Comparison of ENCODE assay signal across 9 cellular contexts in genomic region chr1:18901147-18901951, GRCh38. TPM values are rescaled to one million over a fixed set of nuclear protein-coding genes. Genes with fewer than 3 reads are reported as not detected.
DNase-seq lines count a peak whose midpoint lies in the region; TF ChIP-seq lines count a peak whose summit lies in the region.
"Had no signal": no experiment of that assay in that cellular context is flagged by ENCODE, and none has a peak within 500 bp of the region (broad histone marks: within the 10 kb centered on the region; RNA-seq: fewer than 3 reads in every experiment).

No MANE protein-coding gene starts in this region.

- H3K4me3 ChIP-seq in MM.1S (ENCODE audit: low read length) (peak overlapping the region; percentile 92), ectodermal cell (ENCODE audit: insufficient read depth, low read depth, low read length) (peak overlapping the region; percentile 87), neural cell (ENCODE audit: low read length) (peak overlapping the region; percentile 86)

- H3K27ac ChIP-seq in C4-2B (peak overlapping the region; percentile 82), MM.1S (ENCODE audit: low read length) (no peak overlapping the region), ectodermal cell (ENCODE audit: insufficient read depth, low read depth, low read length, poor library complexity, severe bottlenecking) (no peak overlapping the region), neural cell (ENCODE audit: low read length) (no peak overlapping the region)

- DNase-seq in MM.1S (no peak), HUDEP-2 (lab: John Stamatoyannopoulos, UW; ENCODE audit: unreplicated experiment in 76 of 76) (no peak), ecto neural progenitor cell (ENCODE audit: low spot score) (no peak), DMS 273 treated with DMSO at 0.1 percent for 48 hours (lab: John Stamatoyannopoulos, UW) (no peak), GM19240 (ENCODE audit: insufficient read length, low spot score) (no peak)
- DNase-seq: NCI-H2227 treated with DMSO at 0.1 percent for 48 hours had no signal

- no peaks in the 10 kb centered on the region for H3K9me2 ChIP-seq in MM.1S (replicated peaks; ENCODE audit: insufficient read depth, low read length)
- H3K9me2 ChIP-seq in neural cell (ENCODE audit: insufficient read depth, low read length): no peaks in the 10 kb centered on the region

- no peaks in the 10 kb centered on the region for H3K9me3 ChIP-seq in MM.1S (replicated peaks; ENCODE audit: insufficient read depth, low read length)
- H3K9me3 ChIP-seq in ectodermal cell (ENCODE audit: control insufficient read depth, low read length): no peaks in the 10 kb centered on the region
- H3K9me3 ChIP-seq in neural cell (ENCODE audit: low read length): no peaks in the 10 kb centered on the region

- H3K4me2 ChIP-seq in MM.1S (ENCODE audit: low read depth, low read length) (peak overlapping the region; percentile 97; the same call in 1 of the 2 replicates), neural cell (ENCODE audit: low read length) (peak overlapping the region; percentile 74)

- H3K27me3 ChIP-seq in MM.1S (replicated peaks; ENCODE audit: insufficient read depth, low read length) (no peaks in the 10 kb centered on the region), ectodermal cell (ENCODE audit: control insufficient read depth, insufficient read depth, low read length, poor library complexity, severe bottlenecking) (peaks cover 7% of the 10 kb centered on the region), neural cell (ENCODE audit: insufficient read depth, low read depth, low read length) (no peaks in the 10 kb centered on the region)

- H3K9ac ChIP-seq in MM.1S (ENCODE audit: low read length): peak overlapping the region; percentile 92; the same call in 1 of the 2 replicates
- peak overlapping the region; percentile 74 for H3K9ac ChIP-seq in neural cell (ENCODE audit: low read length)

- WGBS in ectodermal cell, 2 experiments: 61 to 63% methylated on average over 5 to 9 of the region's 9 CpGs

- H3K79me2 ChIP-seq in MM.1S (ENCODE audit: low read length) (no peaks in the 10 kb centered on the region), neural cell (replicated peaks; ENCODE audit: insufficient read depth, low read length) (no peaks in the 10 kb centered on the region)

- TF ChIP-seq CTCF in C4-2B (conservative IDR thresholded peaks at IDR 0.05) (no peak), MM.1S (IDR thresholded peaks at IDR 0.05; ENCODE audit: low read length) (no peak), neural cell (IDR thresholded peaks at IDR 0.05; ENCODE audit: poor library complexity, severe bottlenecking) (no peak)

- H3K36me3 ChIP-seq in MM.1S (replicated peaks; ENCODE audit: insufficient read depth, low read length) (no peaks in the 10 kb centered on the region), ectodermal cell (ENCODE audit: control insufficient read depth, insufficient read depth, low read length) (no peaks in the 10 kb centered on the region), neural cell (ENCODE audit: insufficient read depth, low read length) (no peaks in the 10 kb centered on the region)

- H3F3A ChIP-seq in MM.1S (ENCODE audit: insufficient read depth, low read length): no peaks in the 10 kb centered on the region
- H3F3A ChIP-seq in neural cell (ENCODE audit: insufficient read depth, low read length, poor library complexity, severe bottlenecking): no peaks in the 10 kb centered on the region

- H3K4me1 ChIP-seq in MM.1S (ENCODE audit: low read length) (0 out of 2 replicates have a peak, but pooled peaks cover 6% of the 10 kb centered on the region), ectodermal cell (ENCODE audit: control insufficient read depth, insufficient read depth, low read length) (peaks cover 11% of the 10 kb centered on the region)

- TF ChIP-seq EP300 in neural cell (conservative IDR thresholded peaks at IDR 0.05; ENCODE audit: poor library complexity, severe bottlenecking): no peak

- H2AFZ ChIP-seq in MM.1S (ENCODE audit: low read length): peak overlapping the region; percentile 99; the same call in 1 of the 2 replicates
- peak overlapping the region; percentile 34 for H2AFZ ChIP-seq in neural cell (ENCODE audit: low read depth, low read length)

- H4K20me1 ChIP-seq in MM.1S (ENCODE audit: insufficient read depth, low read length) (no peaks in the 10 kb centered on the region), neural cell (ENCODE audit: insufficient read depth) (no peaks in the 10 kb centered on the region)

- no peak for TF ChIP-seq RAD21 in neural cell (conservative IDR thresholded peaks at IDR 0.05)

TF ChIP-seq in neural cell, 6 proteins besides CTCF, POLR2A, EP300 and RAD21:
- TF ChIP-seq MXI1 (conservative IDR thresholded peaks at IDR 0.05; ENCODE audit: poor library complexity, severe bottlenecking) (no peak), POLR2AphosphoS5 (IDR thresholded peaks at IDR 0.05) (no peak), REST (IDR thresholded peaks at IDR 0.05; ENCODE audit: borderline replicate concordance) (no peak), SMC3 (conservative IDR thresholded peaks at IDR 0.05; ENCODE audit: poor library complexity) (no peak), EZH2 (IDR thresholded peaks at IDR 0.05; ENCODE audit: borderline replicate concordance, insufficient read depth, low read length, poor library complexity, severe bottlenecking) (no peak), TAF1 (IDR thresholded peaks at IDR 0.05; ENCODE audit: low read depth) (no peak)

RNA-seq across cellular contexts. Expression of gene ALDH4A1, which starts 1.0 kb away (rescaled TPM):
- polyA plus RNA-seq in ectodermal cell (2013, experiment 1 of 4): 29.1 TPM
- 33.0 TPM for polyA plus RNA-seq in ectodermal cell (2013, experiment 2 of 4)
- 20.8 TPM for polyA plus RNA-seq in ectodermal cell (2013, experiment 3 of 4)
- 23.2 TPM for polyA plus RNA-seq in ectodermal cell (2013, experiment 4 of 4)
- 8.1 and 11.0 TPM in 2 replicates for polyA plus RNA-seq in neural cell
- 9.0 and 12.9 TPM in 2 replicates for polyA minus RNA-seq in neural cell

RNA-seq across cellular contexts. Expression of gene TAS1R2, which starts 41.9 kb away (rescaled TPM):
- polyA plus RNA-seq in ectodermal cell (2013, experiment 1 of 4): not detected
- polyA plus RNA-seq in ectodermal cell (2013, experiment 2 of 4): not detected
- polyA plus RNA-seq in ectodermal cell (2013, experiment 3 of 4): not detected
- polyA plus RNA-seq in ectodermal cell (2013, experiment 4 of 4): not detected
- not detected in 2 replicates for polyA plus RNA-seq in neural cell
- polyA minus RNA-seq in neural cell: not detected in 2 replicates

RNA-seq across cellular contexts. Expression of gene IFFO2, which starts 55.1 kb away (rescaled TPM):
- 4.9 TPM for polyA plus RNA-seq in ectodermal cell (2013, experiment 1 of 4)
- polyA plus RNA-seq in ectodermal cell (2013, experiment 2 of 4): 3.3 TPM
- polyA plus RNA-seq in ectodermal cell (2013, experiment 3 of 4): 3.2 TPM
- polyA plus RNA-seq in ectodermal cell (2013, experiment 4 of 4): 3.5 TPM
- 2.6 and 4.6 TPM in 2 replicates for polyA plus RNA-seq in neural cell
- 8.9 and 10.2 TPM in 2 replicates for polyA minus RNA-seq in neural cell
